Comparison of ENCODE assay signal across 8 cellular contexts in genomic region chr1:153782648-153783047, GRCh38. TPM values are rescaled to one million over a fixed set of nuclear protein-coding genes. Genes with fewer than 3 reads are reported as not detected.
DNase-seq lines count a peak whose midpoint lies in the region; ATAC-seq, FAIRE-seq and TF ChIP-seq lines count a peak whose summit lies in the region.
"Not testable (repeated sequence)": the region's sequence is repeated elsewhere in the genome, so short reads cannot be mapped to it uniquely, and the experiment has no call there.

No MANE protein-coding gene starts in this region.

- not testable (repeated sequence) for FAIRE-seq in kidney (lab: Jason Lieb, UNC)

- not testable (repeated sequence) for H3K27me3 ChIP-seq in BE2C; IMR-90 (ENCODE audit: control insufficient read depth, insufficient read depth, low read length); adrenal gland; endodermal cell (ENCODE audit: control insufficient read depth, insufficient read depth, low read length, poor library complexity, severe bottlenecking); neural progenitor cell; stomach smooth muscle (ENCODE audit: control insufficient read depth in 1 of 2, insufficient read depth in 2 of 2, low read length in 2 of 2)

- peak overlapping the region; percentile 77 for H4K91ac ChIP-seq in IMR-90 (ENCODE audit: insufficient read depth, low read depth, low read length)

- in situ Hi-C loops in IMR-90 (cut with MboI; ENCODE audit: low sequenced_read_pairs) = not testable (repeated sequence)

- 100% methylated on average over 3 of the region's 8 CpGs; no CpG with 5 or more reads in 1 of the 2 experiments for WGBS in IMR-90 (ENCODE audit: extremely low coverage in 2 of 2, insufficient read length in 1 of 2), 2 experiments
- 84 to 90% (median 89%) methylated on average over 8 of the region's 8 CpGs for WGBS in adrenal gland, 4 donors
- 91 to 98% methylated on average over 8 of the region's 8 CpGs for WGBS in endodermal cell (ENCODE audit: insufficient coverage in 1 of 2, insufficient read length in 1 of 2), 2 experiments

- peak overlapping the region; percentile 94; the same call in 1 of the 2 replicates for H3K56ac ChIP-seq in IMR-90 (ENCODE audit: extremely low read depth, insufficient read depth, low read length)

- H2AK5ac ChIP-seq in IMR-90 (ENCODE audit: low read depth, low read length) = peak overlapping the region; percentile 90

- not testable (repeated sequence) for H3K79me1 ChIP-seq in IMR-90 (ENCODE audit: low read depth in 1 of 2, low read length in 2 of 2)

- H3K18ac ChIP-seq in IMR-90 (ENCODE audit: low read depth, low read length) = peak overlapping the region; percentile 70

- TF ChIP-seq POLR2A in IMR-90 (IDR thresholded peaks at IDR 0.05; ENCODE audit: low read depth, low read length); adrenal gland (IDR thresholded peaks at IDR 0.05): not testable (repeated sequence)

- H3K4ac ChIP-seq in IMR-90 (ENCODE audit: low read depth, low read length) = peak overlapping the region; percentile 88

- H3K4me2 ChIP-seq in IMR-90 (ENCODE audit: low read depth, low read length) = peak overlapping the region; percentile 88
- peak overlapping the region; percentile 76 for H3K4me2 ChIP-seq in neural progenitor cell

- POLR2A ChIA-PET in IMR-90 (lab: Charles Lee; ENCODE audit: unreplicated experiment) = not testable (repeated sequence)

- peak overlapping the region; percentile 91 for H2AK9ac ChIP-seq in IMR-90 (replicated peaks; ENCODE audit: low read depth, low read length, poor library complexity)

- H3K27ac Mint-ChIP-seq in T-helper 2 cell treated with Interferon-gamma antibody and Interleukin-4, amounts not matched to agents 5 μg/mL and 100 μg/mL, for 36 hours = peak overlapping the region; percentile 70
- not testable (repeated sequence) for H3K27ac Mint-ChIP-seq in endodermal cell, neural progenitor cell

- peak overlapping the region; percentile 87 for H3K4me3 Mint-ChIP-seq in T-helper 2 cell treated with Interferon-gamma antibody and Interleukin-4, amounts not matched to agents 5 μg/mL and 100 μg/mL, for 36 hours
- H3K4me3 Mint-ChIP-seq in endodermal cell = peak overlapping the region; percentile 67
- peak overlapping the region; percentile 87 for H3K4me3 Mint-ChIP-seq in neural progenitor cell

- peak overlapping the region; percentile 82 for H2BK5ac ChIP-seq in IMR-90 (ENCODE audit: low read depth, low read length, poor library complexity, severe bottlenecking)

- peak overlapping the region; percentile 66 for H3K23ac ChIP-seq in IMR-90 (ENCODE audit: low read depth, low read length)

- TF ChIP-seq RAD21 in IMR-90 (IDR thresholded peaks at IDR 0.05; ENCODE audit: low read length) = not testable (repeated sequence)

- not testable (repeated sequence) for H3K9me3 ChIP-seq in BE2C; IMR-90 (ENCODE audit: control insufficient read depth, insufficient read depth, low read length); adrenal gland (replicated peaks in 1 of 3); endodermal cell (ENCODE audit: control insufficient read depth, low read length); kidney (ENCODE audit: control insufficient read depth in 1 of 2, low read length in 2 of 2); neural progenitor cell (ENCODE audit: low read depth); stomach smooth muscle (ENCODE audit: control insufficient read depth in 2 of 2, low read length in 2 of 2)

- H3K27ac ChIP-seq in IMR-90 (ENCODE audit: insufficient read depth, low read length) (peak overlapping the region; percentile 95), adrenal gland (peak overlapping the region; percentile 88 to 97 (median 95)), kidney (ENCODE audit: low read depth in 2 of 2, low read length in 2 of 2) (peak overlapping the region in 1 of 2 donors; percentile 93), stomach smooth muscle (ENCODE audit: low read length) (peak overlapping the region; percentile 97)
- H3K27ac ChIP-seq in endodermal cell (ENCODE audit: low read depth, low read length); neural progenitor cell: not testable (repeated sequence)

- H3K36me3 Mint-ChIP-seq in T-helper 2 cell treated with Interferon-gamma antibody and Interleukin-4, amounts not matched to agents 5 μg/mL and 100 μg/mL, for 36 hours (ENCODE audit: low read depth); neural progenitor cell: not testable (repeated sequence)
- H3K36me3 Mint-ChIP-seq in endodermal cell (ENCODE audit: low read depth) = peaks cover 19% of the 10 kb centered on the region

- not testable (repeated sequence) for DNase-seq in BE2C; IMR-90; T-helper 2 cell treated with Interferon-gamma antibody and Interleukin-4, amounts not matched to agents 5 μg/mL and 100 μg/mL, for 36 hours (ENCODE audit: low spot score); adrenal gland; endodermal cell; kidney; neural progenitor cell (ENCODE audit: low spot score)

- H3K4me3 ChIP-seq in BE2C (ENCODE audit: low read depth, low read length) = peak overlapping the region; percentile 75
- H3K4me3 ChIP-seq in IMR-90 (ENCODE audit: insufficient read depth, low read depth, low read length) = peak overlapping the region; percentile 61
- peak overlapping the region in 1 of 4 donors; percentile 82 for H3K4me3 ChIP-seq in adrenal gland
- peak overlapping the region; percentile 78 for H3K4me3 ChIP-seq in endodermal cell (ENCODE audit: low read length)
- H3K4me3 ChIP-seq in kidney (ENCODE audit: low read length in 2 of 2) = peak overlapping the region; percentile 64 to 74
- peak overlapping the region; percentile 63 for H3K4me3 ChIP-seq in neural progenitor cell
- H3K4me3 ChIP-seq in stomach smooth muscle (ENCODE audit: low read length in 2 of 2) = peak overlapping the region; percentile 72 to 81

- not testable (repeated sequence) for H3K9me1 ChIP-seq in IMR-90 (ENCODE audit: insufficient read depth, low read length)

- not testable (repeated sequence) for H3K4me1 Mint-ChIP-seq in T-helper 2 cell treated with Interferon-gamma antibody and Interleukin-4, amounts not matched to agents 5 μg/mL and 100 μg/mL, for 36 hours (ENCODE audit: low read depth)
- peaks cover 11% of the 10 kb centered on the region for H3K4me1 Mint-ChIP-seq in endodermal cell
- peaks cover 13% of the 10 kb centered on the region for H3K4me1 Mint-ChIP-seq in neural progenitor cell

- H4K5ac ChIP-seq in IMR-90 (ENCODE audit: low read depth, low read length) = peak overlapping the region; percentile 90

- H3K9ac ChIP-seq in IMR-90 (ENCODE audit: low read depth, low read length) = peak overlapping the region; percentile 88
- peak overlapping the region; percentile 61 for H3K9ac ChIP-seq in endodermal cell (ENCODE audit: extremely low read depth, low read length, poor library complexity, severe bottlenecking)
- H3K9ac ChIP-seq in kidney (ENCODE audit: low read length in 2 of 2) = peak overlapping the region; percentile 80 to 91
- not testable (repeated sequence) for H3K9ac ChIP-seq in neural progenitor cell
- peak overlapping the region; percentile 84 to 87 for H3K9ac ChIP-seq in stomach smooth muscle (ENCODE audit: low read length in 2 of 2)

- TF ChIP-seq CTCF in BE2C (IDR thresholded peaks at IDR 0.05; ENCODE audit: low read depth, low read length); IMR-90 (conservative IDR thresholded peaks at IDR 0.05; ENCODE audit: low read depth, low read length); adrenal gland (IDR thresholded peaks at IDR 0.05); endodermal cell (conservative IDR thresholded peaks at IDR 0.05); kidney (IDR thresholded peaks at IDR 0.05; ENCODE audit: borderline replicate concordance, extremely low read depth, insufficient read depth); neural progenitor cell (IDR thresholded peaks at IDR 0.05): not testable (repeated sequence)

- peak overlapping the region; percentile 60 to 88 for H4K8ac ChIP-seq in IMR-90 (ENCODE audit: low read depth in 2 of 2, low read length in 2 of 2)

- ATAC-seq in IMR-90 (ENCODE audit: low read depth) = not testable (repeated sequence)

- BruUV-seq in IMR-90 (replicated peaks; lab: Mats Ljungman, UMichigan) = not testable (repeated sequence)

- H3K79me2 ChIP-seq in neural progenitor cell (ENCODE audit: low read depth) = not testable (repeated sequence)

- peak overlapping the region; percentile 5; the same call in 1 of the 2 replicates for H2BK20ac ChIP-seq in IMR-90 (ENCODE audit: low read depth, low read length)

- dilution Hi-C loops in IMR-90 (cut with HindIII; ENCODE audit: low sequenced_read_pairs, unreplicated experiment) = not testable (repeated sequence)

- not testable (repeated sequence) for H4K20me1 ChIP-seq in IMR-90 (ENCODE audit: insufficient read depth, low read length); neural progenitor cell (ENCODE audit: low read depth)

- intact Hi-C loops in IMR-90 (cut with micrococcal nuclease); adrenal gland (cut with DNase I); kidney (cut with DNase I): not testable (repeated sequence)

- CTCF ChIA-PET in IMR-90 (lab: Yijun Ruan, JAX) = not testable (repeated sequence)

- peak overlapping the region; percentile 48 for H2BK120ac ChIP-seq in IMR-90 (ENCODE audit: low read depth, low read length)

- not testable (repeated sequence) for H3K9me3 Mint-ChIP-seq in T-helper 2 cell treated with Interferon-gamma antibody and Interleukin-4, amounts not matched to agents 5 μg/mL and 100 μg/mL, for 36 hours; endodermal cell; neural progenitor cell

- H2AFZ ChIP-seq in IMR-90 (replicated peaks; ENCODE audit: low read length, poor library complexity) = peak overlapping the region; percentile 45
- H2AFZ ChIP-seq in neural progenitor cell (replicated peaks) = not testable (repeated sequence)

- H3F3A ChIP-seq in neural progenitor cell (ENCODE audit: low read depth) = peaks cover 22% of the 10 kb centered on the region

- not testable (repeated sequence) for H3K4me1 ChIP-seq in BE2C; IMR-90 (ENCODE audit: control insufficient read depth, insufficient read depth, low read length); endodermal cell (ENCODE audit: control insufficient read depth, insufficient read depth, low read length); neural progenitor cell
- H3K4me1 ChIP-seq in adrenal gland (replicated peaks in 1 of 2) (peaks cover 16 to 27% of the 10 kb centered on the region in 2 donors), kidney (ENCODE audit: control insufficient read depth in 1 of 2, insufficient read depth in 1 of 2, low read depth in 1 of 2, low read length in 2 of 2) (peaks cover 8 to 23% of the 10 kb centered on the region in 2 donors), stomach smooth muscle (ENCODE audit: control insufficient read depth, insufficient read depth, low read length) (peaks cover 29% of the 10 kb centered on the region)

- H3K36me3 ChIP-seq in BE2C; IMR-90 (ENCODE audit: control insufficient read depth, insufficient read depth, low read length); adrenal gland (replicated peaks in 1 of 2); endodermal cell (ENCODE audit: control insufficient read depth, insufficient read depth, low read length); kidney (ENCODE audit: control insufficient read depth in 1 of 2, insufficient read depth in 2 of 2, low read length in 2 of 2); neural progenitor cell; stomach smooth muscle (ENCODE audit: control insufficient read depth in 2 of 2, insufficient read depth in 2 of 2, low read length in 2 of 2): not testable (repeated sequence)

- H2BK15ac ChIP-seq in IMR-90 (ENCODE audit: low read depth, low read length) = peak overlapping the region; percentile 4; the same call in 1 of the 3 replicates

- H3K27me3 Mint-ChIP-seq in T-helper 2 cell treated with Interferon-gamma antibody and Interleukin-4, amounts not matched to agents 5 μg/mL and 100 μg/mL, for 36 hours (ENCODE audit: low read depth); endodermal cell (ENCODE audit: insufficient read depth); neural progenitor cell (ENCODE audit: insufficient read depth, low read depth): not testable (repeated sequence)

- peak overlapping the region; percentile 83 for H3K14ac ChIP-seq in IMR-90 (replicated peaks; ENCODE audit: low read depth, low read length)

RNA-seq across cellular contexts. Expression of gene SLC27A3, which starts 7.4 kb away (rescaled TPM):
- 70.5 TPM for polyA plus RNA-seq in BE2C (2012; ENCODE audit: insufficient read depth, insufficient read length, low read depth)
- total RNA-seq in IMR-90 (2012; rRNA removed) (1.9 and 3.2 TPM in 2 replicates), adrenal gland (10 to 100 TPM in 7 of 8 donors, 1 to 10 TPM in 1; 9.5 to 25.4 (median 15.9) TPM), endodermal cell (10 to 100 TPM; 60.6 to 64.5 TPM), kidney (54.0 TPM), neural progenitor cell (ENCODE audit: low replicate concordance) (8.2 and 10.1 TPM in 2 replicates)
- polyA plus RNA-seq in IMR-90 (2012; rRNA removed) (9.3 and 9.6 TPM in 2 replicates), adrenal gland (10 to 100 TPM; 11.7 to 85.0 (median 62.3) TPM), kidney (ENCODE audit: insufficient read depth, low read depth, low replicate concordance) (36.9 TPM)
- 5.9 and 6.6 TPM in 2 replicates for polyA plus RNA-seq in IMR-90 (2012; cell fraction: cytosol; rRNA removed)
- polyA plus RNA-seq in IMR-90 (2012; cell fraction: nucleus; rRNA removed; ENCODE audit: low replicate concordance) = 30.7 and 38.8 TPM in 2 replicates
- 18.9 TPM for polyA plus RNA-seq in endodermal cell (2013, experiment 1 of 2)
- 18.1 TPM for polyA plus RNA-seq in endodermal cell (2013, experiment 2 of 2)

RNA-seq across cellular contexts. Expression of gene INTS3, which starts 54.8 kb away (rescaled TPM):
- 51.8 TPM for polyA plus RNA-seq in BE2C (2012; ENCODE audit: insufficient read depth, insufficient read length, low read depth)
- total RNA-seq in IMR-90 (2012; rRNA removed) = 28.1 and 33.5 TPM in 2 replicates
- 53.9 and 59.4 TPM in 2 replicates for polyA plus RNA-seq in IMR-90 (2012; rRNA removed)
- polyA plus RNA-seq in IMR-90 (2012; cell fraction: cytosol; rRNA removed) = 27.3 and 29.3 TPM in 2 replicates
- 367 and 440 TPM in 2 replicates for polyA plus RNA-seq in IMR-90 (2012; cell fraction: nucleus; rRNA removed; ENCODE audit: low replicate concordance)
- total RNA-seq in adrenal gland = 10 to 100 TPM; 40.7 to 88.1 (median 58.3) TPM
- 100 to 1,000 TPM in 2 of 3 donors, 10 to 100 TPM in 1; 60.2 to 148 (median 114) TPM for polyA plus RNA-seq in adrenal gland
- total RNA-seq in endodermal cell = 100 to 1,000 TPM in 1 of 2 donors, 10 to 100 TPM in 1; 94.4 to 117 TPM
- polyA plus RNA-seq in endodermal cell (2013, experiment 1 of 2) = 64.8 TPM
- polyA plus RNA-seq in endodermal cell (2013, experiment 2 of 2) = 56.5 TPM
- total RNA-seq in kidney = 74.8 TPM
- polyA plus RNA-seq in kidney (ENCODE audit: insufficient read depth, low read depth, low replicate concordance) = 42.7 TPM
- 45.1 and 58.8 TPM in 2 replicates for total RNA-seq in neural progenitor cell (ENCODE audit: low replicate concordance)
